In genomic region chr16:1706386-1707192, GRCh38 we compare ENCODE assay signal across 1 cellular context.
A peak's percentile ranks its signal among the peaks of the same experiment; 100 is the strongest.
TF ChIP-seq lines count a peak whose summit lies in the region.

No MANE protein-coding gene starts in this region.

TF ChIP-seq in IMR-90, 13 proteins besides CTCF, POLR2A, EP300 and RAD21:
- 0 out of 2 replicates have a peak, but pooled peaks have one; percentile 50 for TF ChIP-seq MXI1 (IDR thresholded peaks at IDR 0.05; ENCODE audit: borderline replicate concordance, low read depth, low read length)
- no peak for TF ChIP-seq MAFK (IDR thresholded peaks at IDR 0.05; ENCODE audit: low read depth, low read length)
- TF ChIP-seq MAZ (IDR thresholded peaks at IDR 0.05; ENCODE audit: borderline replicate concordance, low read depth, low read length), result 0 out of 2 replicates have a peak, but pooled peaks have one; percentile 46
TF ChIP-seq in IMR-90: peak in this region for 2.
